17 cellular contexts compared by ENCODE assay signal in the genomic region with DNA sequence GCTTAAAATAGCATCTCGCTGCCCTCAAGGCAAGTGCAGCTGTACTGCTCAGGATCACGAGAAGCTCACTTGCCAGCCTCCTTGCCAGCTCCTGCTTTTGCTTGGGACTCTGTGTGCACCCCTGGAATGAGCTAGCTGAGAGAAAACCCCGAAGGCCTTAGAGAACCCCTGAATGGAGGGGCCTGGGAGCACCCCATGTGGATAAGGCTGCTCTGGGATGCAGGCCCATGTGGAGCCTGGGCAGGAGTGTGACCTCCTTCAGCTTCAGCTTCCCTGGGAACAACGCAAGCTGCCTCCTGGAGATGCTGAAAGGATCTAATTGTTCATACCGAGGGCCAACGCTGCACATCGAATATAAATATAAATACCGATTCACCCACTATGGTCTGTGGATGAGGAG.
"Had no signal": no experiment of that assay in that cellular context is flagged by ENCODE, and none has a peak within 500 bp of the region (broad histone marks: within the 10 kb centered on the region; RNA-seq: fewer than 3 reads in every experiment).

No MANE protein-coding gene starts in this region.

- H3K27ac ChIP-seq: colonic mucosa, esophagus muscularis mucosa, foreskin keratinocyte, gastrocnemius medialis, heart right ventricle, left lung, lower lobe of right lung had no signal

- H3K4me1 ChIP-seq: colonic mucosa, foreskin keratinocyte, gastrocnemius medialis, left lung, lower lobe of right lung had no signal

- H3K27ac Mint-ChIP-seq: naive thymus-derived CD4-positive, alpha-beta T cell had no signal

- H3K4me3 ChIP-seq: colonic mucosa, esophagus muscularis mucosa, gastrocnemius medialis, heart right ventricle, left lung, lower lobe of right lung had no signal

- H3K9me3 ChIP-seq: colonic mucosa, esophagus muscularis mucosa, gastrocnemius medialis, heart right ventricle, left lung, lower lobe of right lung had no signal

- H3K27me3 ChIP-seq: colonic mucosa, esophagus muscularis mucosa, foreskin keratinocyte, gastrocnemius medialis, heart right ventricle had no signal

- H3K36me3 Mint-ChIP-seq: naive thymus-derived CD4-positive, alpha-beta T cell had no signal

- H3K4me3 Mint-ChIP-seq: dendritic cell treated with granulocyte-macrophage colony-stimulating factor and Interleukin-4, amounts not matched to agents 40 ng/mL and 50 ng/mL, for 4 days; naive thymus-derived CD4-positive, alpha-beta T cell had no signal

- H3K36me3 ChIP-seq: colonic mucosa, esophagus muscularis mucosa, gastrocnemius medialis, heart right ventricle, left lung, lower lobe of right lung had no signal

- DNase-seq: colonic mucosa; cortex of kidney; effector CD4-positive, alpha-beta T cell; effector memory CD4-positive, alpha-beta T cell; foreskin keratinocyte; glutamatergic neuron; head of caudate nucleus; hippocampal formation; left cardiac atrium; left lung; lower lobe of right lung; midbrain; naive thymus-derived CD4-positive, alpha-beta T cell had no signal

- H3K9me3 Mint-ChIP-seq: dendritic cell treated with granulocyte-macrophage colony-stimulating factor and Interleukin-4, amounts not matched to agents 40 ng/mL and 50 ng/mL, for 4 days; naive thymus-derived CD4-positive, alpha-beta T cell had no signal
